In genomic region chr17:68450801-68451200, GRCh38 we compare ENCODE assay signal across 1 cellular context.
TF ChIP-seq lines count a peak whose summit lies in the region.

No MANE protein-coding gene starts in this region.

TF ChIP-seq in HepG2, 621 proteins besides CTCF, POLR2A, EP300 and RAD21:
- TF ChIP-seq ZNF501 (CRISPR knock-in tag; IDR thresholded peaks at IDR 0.05): 0 out of 2 replicates have a peak, but pooled peaks have one; percentile 19
- peak; percentile 13; the same call in 1 of the 2 replicates for TF ChIP-seq ZNF687 (CRISPR knock-in tag; IDR thresholded peaks at IDR 0.05)
- no peak for TF ChIP-seq ZBTB20 (CRISPR knock-in tag; IDR thresholded peaks at IDR 0.05; ENCODE audit: borderline replicate concordance, low read depth)
- TF ChIP-seq ZNF564 (CRISPR knock-in tag; IDR thresholded peaks at IDR 0.05): no peak
- TF ChIP-seq MBD4 (IDR thresholded peaks at IDR 0.05; ENCODE audit: borderline replicate concordance, low read length): no peak
TF ChIP-seq in HepG2: peak in this region for 2.
